Comparison of ENCODE assay signal across 8 cellular contexts in the genomic region with DNA sequence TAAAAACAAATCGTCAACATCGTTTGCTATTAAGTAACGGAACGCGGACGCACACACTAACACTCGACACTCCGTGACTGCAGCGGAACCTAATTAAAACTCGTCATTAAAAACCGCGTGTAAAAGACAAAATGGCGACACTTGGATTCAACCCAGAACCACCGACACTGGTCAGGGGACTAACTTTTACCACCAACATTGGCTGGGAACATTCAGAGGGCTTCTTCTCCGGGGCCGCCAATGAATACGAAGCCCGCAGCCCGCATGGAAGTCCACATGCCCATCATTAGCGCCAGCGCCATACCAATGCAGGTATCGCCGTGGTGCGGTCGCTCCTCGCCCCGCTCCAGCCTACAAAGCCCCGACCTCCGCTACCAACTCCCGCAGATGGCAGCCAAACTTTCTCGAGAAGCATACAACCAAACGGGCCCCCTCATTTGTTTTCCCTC. TPM values are rescaled to one million over a fixed set of nuclear protein-coding genes. Genes with fewer than 3 reads are reported as not detected.
DNase-seq lines count a peak whose midpoint lies in the region; ATAC-seq and TF ChIP-seq lines count a peak whose summit lies in the region.

No MANE protein-coding gene starts in this region.

- TF ChIP-seq CTCF in AG09309 (IDR thresholded peaks at IDR 0.05; ENCODE audit: control insufficient read depth, insufficient read depth, low read depth, low read length, missing control alignments), result no peak
- TF ChIP-seq CTCF in activated CD8-positive, alpha-beta T cell treated with anti-CD3 and anti-CD28 coated beads for 36 hours (IDR thresholded peaks at IDR 0.05), result no peak
- TF ChIP-seq CTCF in type B pancreatic cell (conservative IDR thresholded peaks at IDR 0.05), result no peak

- peak overlapping the region; percentile 99 for H3K4me3 Mint-ChIP-seq in activated CD8-positive, alpha-beta T cell treated with anti-CD3 and anti-CD28 coated beads for 36 hours
- peak overlapping the region; percentile 93 for H3K4me3 Mint-ChIP-seq in type B pancreatic cell

- peak overlapping the region; percentile 100 for H3K27ac Mint-ChIP-seq in activated CD8-positive, alpha-beta T cell treated with anti-CD3 and anti-CD28 coated beads for 36 hours
- H3K27ac Mint-ChIP-seq in type B pancreatic cell, result peak overlapping the region; percentile 97

- H3K9me3 ChIP-seq in KOPT-K1 (ENCODE audit: insufficient read depth, low read length, poor library complexity, severe bottlenecking) (no peaks in the 10 kb centered on the region), muscle layer of duodenum (ENCODE audit: control insufficient read depth in 1 of 2, low read length in 2 of 2) (no peaks in the 10 kb centered on the region)

- peak overlapping the region; percentile 64 for H3K4me3 ChIP-seq in AG09309 (ENCODE audit: control insufficient read depth, low read depth, low read length)
- H3K4me3 ChIP-seq in muscle layer of duodenum (ENCODE audit: low read depth in 1 of 2, low read length in 2 of 2), result peak overlapping the region; percentile 77 to 97

- peaks cover 21% of the 10 kb centered on the region for H3K4me1 Mint-ChIP-seq in activated CD8-positive, alpha-beta T cell treated with anti-CD3 and anti-CD28 coated beads for 36 hours (ENCODE audit: low read depth)
- no peaks in the 10 kb centered on the region for H3K4me1 Mint-ChIP-seq in type B pancreatic cell (ENCODE audit: unreplicated experiment)

- CTCF ChIA-PET in activated CD8-positive, alpha-beta T cell treated with anti-CD3 and anti-CD28 coated beads for 36 hours (lab: Charles Lee), result interaction anchor here (1.0 to 1.3 kb wide), 3 partner anchors 10 to 135 kb away, joined by 3 read pairs; no protein-coding TSS in a partner anchor

- H3K27me3 Mint-ChIP-seq in activated CD8-positive, alpha-beta T cell treated with anti-CD3 and anti-CD28 coated beads for 36 hours, result no peaks in the 10 kb centered on the region
- no peaks in the 10 kb centered on the region for H3K27me3 Mint-ChIP-seq in type B pancreatic cell

- no peaks in the 10 kb centered on the region for H3K27me3 ChIP-seq in muscle layer of duodenum (ENCODE audit: low read depth, low read length)

- ATAC-seq in GM19455 (IDR thresholded peaks at IDR 0.05; ENCODE audit: unreplicated experiment), result peak; percentile 9
- ATAC-seq in activated CD8-positive, alpha-beta T cell treated with anti-CD3 and anti-CD28 coated beads for 36 hours, result peak; percentile 23

- H3K27ac ChIP-seq in KOPT-K1 (ENCODE audit: low read depth, low read length, poor library complexity, severe bottlenecking) (peak overlapping the region; percentile 99), epithelial cell of prostate (peak overlapping the region; percentile 42), muscle layer of duodenum (ENCODE audit: low read length) (peak overlapping the region; percentile 98)

- POLR2A ChIA-PET in activated CD8-positive, alpha-beta T cell treated with anti-CD3 and anti-CD28 coated beads for 36 hours (lab: Charles Lee), result interaction anchor here (0.5 to 3.7 kb wide), 23 partner anchors 9 to 258 kb away, joined by 3 to 31 read pairs (median 4); no protein-coding TSS in a partner anchor

- H3K9me3 Mint-ChIP-seq in activated CD8-positive, alpha-beta T cell treated with anti-CD3 and anti-CD28 coated beads for 36 hours, result no peaks in the 10 kb centered on the region
- H3K9me3 Mint-ChIP-seq in type B pancreatic cell, result no peaks in the 10 kb centered on the region

- peaks cover 38% of the 10 kb centered on the region for H3K36me3 Mint-ChIP-seq in activated CD8-positive, alpha-beta T cell treated with anti-CD3 and anti-CD28 coated beads for 36 hours (ENCODE audit: low read depth)
- peaks cover 20% of the 10 kb centered on the region for H3K36me3 Mint-ChIP-seq in type B pancreatic cell

- peaks cover 54% of the 10 kb centered on the region for H3K36me3 ChIP-seq in KOPT-K1 (ENCODE audit: insufficient read depth, low read length)
- peaks cover 4 to 9% of the 10 kb centered on the region in 2 donors for H3K36me3 ChIP-seq in muscle layer of duodenum (ENCODE audit: control insufficient read depth in 1 of 2, insufficient read depth in 2 of 2, low read length in 2 of 2)

- DNase-seq in AG09309 (ENCODE audit: low read depth), result no peak
- DNase-seq in activated CD8-positive, alpha-beta T cell treated with anti-CD3 and anti-CD28 coated beads for 36 hours, result peak; percentile 37
- DNase-seq in epithelial cell of prostate (ENCODE audit: low read depth, low spot score), result no peak
- DNase-seq in type B pancreatic cell (ENCODE audit: extremely low spot score, unreplicated experiment), result no peak
- no peak for DNase-seq in HuH-7.5 (ENCODE audit: low spot score)

- peaks cover 0 to 4% of the 10 kb centered on the region in 2 donors for H3K4me1 ChIP-seq in muscle layer of duodenum (ENCODE audit: control insufficient read depth in 1 of 2, insufficient read depth in 2 of 2, low read length in 2 of 2)

- intact Hi-C loops in activated CD8-positive, alpha-beta T cell treated with anti-CD3 and anti-CD28 coated beads for 36 hours (cut with micrococcal nuclease), result no loop called here

RNA-seq across cellular contexts. Expression of a gene that starts 0.5 kb away (rescaled TPM):
- 100 to 1,000 TPM; 285 TPM for total RNA-seq in activated CD8-positive, alpha-beta T cell treated with anti-CD3 and anti-CD28 coated beads for 36 hours
- total RNA-seq in type B pancreatic cell (ENCODE audit: low replicate concordance), result 181 and 369 TPM in 2 replicates

Comparison
In these comparisons a context has a peak if more than half of its experiments do, and no peak if none do; other contexts are left out.
1. H3K27ac ChIP-seq: peak in every context shown above with its lines; median percentile 99 in KOPT-K1; 98 in muscle layer of duodenum; 42 in epithelial cell of prostate.